Comparison of ENCODE assay signal across 5 cellular contexts in the genomic region with DNA sequence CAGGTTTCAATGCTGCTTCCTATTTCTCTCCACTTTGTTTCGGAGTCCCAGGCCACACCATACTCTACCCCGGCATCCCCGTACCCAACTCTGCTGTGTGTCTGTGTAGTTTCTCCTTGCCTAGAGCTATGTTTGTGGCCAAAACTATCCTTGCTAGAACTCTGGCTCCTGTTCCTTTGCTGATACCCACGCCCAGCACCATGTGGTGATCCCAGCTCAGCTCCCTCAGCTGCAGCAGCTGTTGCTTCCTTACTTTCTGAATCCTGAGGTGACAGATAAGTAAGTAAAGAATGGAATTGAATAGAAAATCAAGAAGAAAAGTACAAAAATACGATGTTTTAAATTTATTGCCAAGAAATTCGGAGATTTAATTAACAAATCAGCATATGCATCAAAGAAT.
"Had no signal": no experiment of that assay in that cellular context is flagged by ENCODE, and none has a peak within 500 bp of the region (broad histone marks: within the 10 kb centered on the region; RNA-seq: fewer than 3 reads in every experiment).

No MANE protein-coding gene starts in this region.

- H3K36me3 ChIP-seq: HAP-1 had no signal

- H3K4me1 ChIP-seq: HAP-1 had no signal

- DNase-seq: GOT3, HFFc6 had no signal

- FAIRE-seq: HepG2 had no signal

- H3K4me3 ChIP-seq: HAP-1 had no signal

- H3K27ac ChIP-seq: HL-60 had no signal

- H3K9me3 ChIP-seq: HAP-1 had no signal
